Comparison of ENCODE assay signal across 17 cellular contexts in genomic region chr9:16485155-16485554, GRCh38.
DNase-seq lines count a peak whose midpoint lies in the region; ATAC-seq and TF ChIP-seq lines count a peak whose summit lies in the region.
"Had no signal": no experiment of that assay in that cellular context is flagged by ENCODE, and none has a peak within 500 bp of the region (broad histone marks: within the 10 kb centered on the region; RNA-seq: fewer than 3 reads in every experiment).

No MANE protein-coding gene starts in this region.

- no peaks in the 10 kb centered on the region for H3K27me3 ChIP-seq in HUES48 (ENCODE audit: control insufficient read depth, insufficient read depth, low read length)
- H3K27me3 ChIP-seq in uterus, result no peaks in the 10 kb centered on the region
- H3K27me3 ChIP-seq in vagina, result no peaks in the 10 kb centered on the region
- H3K27me3 ChIP-seq: BE2C, MG63 had no signal

- TF ChIP-seq POLR2A in uterus (IDR thresholded peaks at IDR 0.05) (no peak), vagina (IDR thresholded peaks at IDR 0.05) (no peak)

- H3K4me1 ChIP-seq in HUES48 (ENCODE audit: control insufficient read depth, insufficient read depth, low read length) (peaks cover 49% of the 10 kb centered on the region), uterus (peaks cover 0 to 12% of the 10 kb centered on the region in 2 donors), vagina (peaks cover 10% of the 10 kb centered on the region)
- H3K4me1 ChIP-seq: BE2C had no signal

- no peaks in the 10 kb centered on the region for H3K27me3 Mint-ChIP-seq in mesothelial cell of epicardium (ENCODE audit: low read depth)
- H3K27me3 Mint-ChIP-seq: CD8-positive, alpha-beta memory T cell had no signal

- H3K4me3 ChIP-seq in HUES48 (ENCODE audit: low read depth, low read length) (no peak overlapping the region), uterus (no peak overlapping the region), vagina (no peak overlapping the region)
- H3K4me3 ChIP-seq: MG63, PC-9 had no signal

- no peaks in the 10 kb centered on the region for H3K9me3 Mint-ChIP-seq in mesothelial cell of epicardium

- H3K9ac ChIP-seq in HUES48 (ENCODE audit: low read depth, low read length), result no peak overlapping the region

- peaks cover 5% of the 10 kb centered on the region for H3K36me3 Mint-ChIP-seq in mesothelial cell of epicardium
- H3K36me3 Mint-ChIP-seq: CD8-positive, alpha-beta memory T cell had no signal

- peak overlapping the region; percentile 21 for H3K27ac Mint-ChIP-seq in mesothelial cell of epicardium
- H3K27ac Mint-ChIP-seq: CD8-positive, alpha-beta memory T cell had no signal

- no peaks in the 10 kb centered on the region for H3K36me3 ChIP-seq in HUES48 (ENCODE audit: control insufficient read depth, insufficient read depth, low read length)
- no peaks in the 10 kb centered on the region for H3K36me3 ChIP-seq in uterus
- H3K36me3 ChIP-seq in vagina, result no peaks in the 10 kb centered on the region
- H3K36me3 ChIP-seq: BE2C had no signal

- H3K4me3 Mint-ChIP-seq in mesothelial cell of epicardium, result no peak overlapping the region
- H3K4me3 Mint-ChIP-seq: CD8-positive, alpha-beta memory T cell had no signal

- no peak for TF ChIP-seq CTCF in mesothelial cell of epicardium (IDR thresholded peaks at IDR 0.05; ENCODE audit: unreplicated experiment)
- no peak for TF ChIP-seq CTCF in uterus (IDR thresholded peaks at IDR 0.05)
- TF ChIP-seq CTCF in vagina (IDR thresholded peaks at IDR 0.05), result no peak

- ATAC-seq in left cardiac atrium, result no peak
- ATAC-seq: HCT116 had no signal

- H3K4me1 Mint-ChIP-seq in mesothelial cell of epicardium, result peaks cover 40% of the 10 kb centered on the region
- H3K4me1 Mint-ChIP-seq: CD8-positive, alpha-beta memory T cell had no signal

- H3K27ac ChIP-seq in HUES48 (ENCODE audit: low read depth, low read length) (peak overlapping the region; percentile 77), uterus (peak overlapping the region; percentile 38 to 52), vagina (no peak overlapping the region)
- H3K27ac ChIP-seq: PC-9 had no signal

- H3K9me3 ChIP-seq in HUES48 (ENCODE audit: control insufficient read depth, insufficient read depth, low read length) (no peaks in the 10 kb centered on the region), uterus (no peaks in the 10 kb centered on the region), vagina (no peaks in the 10 kb centered on the region)
- H3K9me3 ChIP-seq: BE2C, MG63 had no signal

- peak; percentile 14 for DNase-seq in astrocyte of the hippocampus (ENCODE audit: low read depth, low spot score)
- no peak for DNase-seq in mesothelial cell of epicardium (ENCODE audit: low spot score in 2 of 2, unreplicated experiment in 2 of 2)
- no peak for DNase-seq in uterus
- DNase-seq in vagina (ENCODE audit: extremely low spot score in 2 of 2), result no peak
- no peak for DNase-seq in left cardiac atrium
- no peak for DNase-seq in NCI-H1092 (lab: John Stamatoyannopoulos, UW)
- DNase-seq: BE2C; CD8-positive, alpha-beta memory T cell; KBM-7; MG63; NCI-H187 treated with DMSO at 0.1 percent for 48 hours; NCI-H2171; NCI-H446 treated with DMSO at 0.1 percent for 48 hours; NCI-H748 treated with DMSO at 0.1 percent for 48 hours had no signal

- intact Hi-C loops in uterus (cut with DNase I; ENCODE audit: low total_unique reads), result no loop called here
- intact Hi-C loops in vagina (cut with DNase I), result no loop called here
- intact Hi-C loops in left cardiac atrium (cut with DNase I), result no loop called here
